Comparison of ENCODE assay signal across 12 cellular contexts in genomic region chr20:50273601-50274491, GRCh38.
DNase-seq lines count a peak whose midpoint lies in the region; ATAC-seq, FAIRE-seq and TF ChIP-seq lines count a peak whose summit lies in the region.
"Had no signal": no experiment of that assay in that cellular context is flagged by ENCODE, and none has a peak within 500 bp of the region (broad histone marks: within the 10 kb centered on the region; RNA-seq: fewer than 3 reads in every experiment).

No MANE protein-coding gene starts in this region.

- FAIRE-seq in GM12892 (lab: Jason Lieb, UNC): no peak
- FAIRE-seq: astrocyte, G401.6 had no signal

- H3K27ac ChIP-seq in coronary artery (peak overlapping the region; percentile 18 to 77), neural progenitor cell (no peak overlapping the region), aorta (ENCODE audit: low read depth in 1 of 2, low read length in 2 of 2) (no peak overlapping the region)

- peaks cover 6% of the 10 kb centered on the region for H3K4me1 Mint-ChIP-seq in stimulated activated naive CD8-positive, alpha-beta T cell treated with anti-CD3 and anti-CD28 coated beads, Interleukin-15, Interleukin-2, amounts not matched to agents 100 ng/mL and 50 ng/mL, for 24 hours (ENCODE audit: low read depth)
- peaks cover 7% of the 10 kb centered on the region for H3K4me1 Mint-ChIP-seq in neural progenitor cell
- H3K4me1 Mint-ChIP-seq: activated B cell treated with CpG ODN at 0.5 μM for 24 hours had no signal

- H3K4me3 ChIP-seq in coronary artery (no peak overlapping the region), neural progenitor cell (no peak overlapping the region), aorta (ENCODE audit: low read length in 2 of 2) (no peak overlapping the region)
- H3K4me3 ChIP-seq: smooth muscle cell had no signal

- no peaks in the 10 kb centered on the region for H3K36me3 ChIP-seq in neural progenitor cell
- no peaks in the 10 kb centered on the region for H3K36me3 ChIP-seq in aorta (ENCODE audit: control insufficient read depth in 1 of 2, insufficient read depth in 2 of 2, low read length in 1 of 2)

- H3K9me3 ChIP-seq in neural progenitor cell (ENCODE audit: low read depth): no peaks in the 10 kb centered on the region
- H3K9me3 ChIP-seq in aorta (ENCODE audit: control insufficient read depth, low read length): no peaks in the 10 kb centered on the region

- no peaks in the 10 kb centered on the region for H3F3A ChIP-seq in neural progenitor cell (ENCODE audit: low read depth)

- H2AFZ ChIP-seq in neural progenitor cell (replicated peaks): no peak overlapping the region

- no peak for TF ChIP-seq POLR2A in GM12892 (IDR thresholded peaks at IDR 0.05; ENCODE audit: low read depth, low read length)

- no peak overlapping the region for H3K4me3 Mint-ChIP-seq in stimulated activated naive CD8-positive, alpha-beta T cell treated with anti-CD3 and anti-CD28 coated beads, Interleukin-15, Interleukin-2, amounts not matched to agents 100 ng/mL and 50 ng/mL, for 24 hours
- H3K4me3 Mint-ChIP-seq in neural progenitor cell: no peak overlapping the region
- H3K4me3 Mint-ChIP-seq: activated B cell treated with CpG ODN at 0.5 μM for 24 hours had no signal

- peaks cover 21% of the 10 kb centered on the region for H3K27me3 Mint-ChIP-seq in stimulated activated naive CD8-positive, alpha-beta T cell treated with anti-CD3 and anti-CD28 coated beads, Interleukin-15, Interleukin-2, amounts not matched to agents 100 ng/mL and 50 ng/mL, for 24 hours
- peaks cover 21% of the 10 kb centered on the region for H3K27me3 Mint-ChIP-seq in neural progenitor cell (ENCODE audit: insufficient read depth, low read depth)

- H3K4me2 ChIP-seq in neural progenitor cell: no peak overlapping the region
- H3K4me2 ChIP-seq: smooth muscle cell had no signal

- H3K4me1 ChIP-seq in neural progenitor cell (no peaks in the 10 kb centered on the region), aorta (ENCODE audit: control insufficient read depth in 1 of 2, insufficient read depth in 2 of 2, low read length in 2 of 2) (no peaks in the 10 kb centered on the region)

- H3K36me3 Mint-ChIP-seq in stimulated activated naive CD8-positive, alpha-beta T cell treated with anti-CD3 and anti-CD28 coated beads, Interleukin-15, Interleukin-2, amounts not matched to agents 100 ng/mL and 50 ng/mL, for 24 hours (ENCODE audit: low read depth): no peaks in the 10 kb centered on the region
- no peaks in the 10 kb centered on the region for H3K36me3 Mint-ChIP-seq in neural progenitor cell

- no peaks in the 10 kb centered on the region for H4K20me1 ChIP-seq in neural progenitor cell (ENCODE audit: low read depth)

- intact Hi-C loops in aorta (cut with DNase I): loop anchor here in 1 of 2 donors (10.0 kb wide), 1 partner anchor 79 kb away; the partner anchor contains the start of gene CEBPB

- H3K9me3 Mint-ChIP-seq in stimulated activated naive CD8-positive, alpha-beta T cell treated with anti-CD3 and anti-CD28 coated beads, Interleukin-15, Interleukin-2, amounts not matched to agents 100 ng/mL and 50 ng/mL, for 24 hours: no peaks in the 10 kb centered on the region
- no peaks in the 10 kb centered on the region for H3K9me3 Mint-ChIP-seq in neural progenitor cell
- H3K9me3 Mint-ChIP-seq: activated B cell treated with CpG ODN at 0.5 μM for 24 hours had no signal

- no peaks in the 10 kb centered on the region for H3K27me3 ChIP-seq in neural progenitor cell
- no peaks in the 10 kb centered on the region for H3K27me3 ChIP-seq in aorta (ENCODE audit: control insufficient read depth in 1 of 2, insufficient read depth in 2 of 2, low read length in 1 of 2)

- no peak for ATAC-seq in stimulated activated naive CD8-positive, alpha-beta T cell treated with anti-CD3 and anti-CD28 coated beads, Interleukin-15, Interleukin-2, amounts not matched to agents 100 U/mL and 50 U/mL, for 24 hours
- ATAC-seq in aorta (ENCODE audit: low FRiP score) (peak; percentile 9), HG03565 (IDR thresholded peaks at IDR 0.05; ENCODE audit: unreplicated experiment) (no peak), GM21381 (IDR thresholded peaks at IDR 0.05; ENCODE audit: unreplicated experiment) (no peak)

- no peaks in the 10 kb centered on the region for H3K79me2 ChIP-seq in neural progenitor cell (ENCODE audit: low read depth)

- H3K27ac Mint-ChIP-seq in stimulated activated naive CD8-positive, alpha-beta T cell treated with anti-CD3 and anti-CD28 coated beads, Interleukin-15, Interleukin-2, amounts not matched to agents 100 ng/mL and 50 ng/mL, for 24 hours: peak overlapping the region; percentile 49
- peak overlapping the region; percentile 74 for H3K27ac Mint-ChIP-seq in neural progenitor cell
- H3K27ac Mint-ChIP-seq: activated B cell treated with CpG ODN at 0.5 μM for 24 hours had no signal

- no peak overlapping the region for H3K9ac ChIP-seq in neural progenitor cell

- TF ChIP-seq CTCF in coronary artery (IDR thresholded peaks at IDR 0.05) (no peak), neural progenitor cell (IDR thresholded peaks at IDR 0.05) (no peak)

- no peak for DNase-seq in stimulated activated naive CD8-positive, alpha-beta T cell treated with anti-CD3 and anti-CD28 coated beads, Interleukin-15, Interleukin-2, amounts not matched to agents 100 U/mL and 50 U/mL, for 24 hours
- no peak for DNase-seq in coronary artery (ENCODE audit: low spot score)
- DNase-seq in neural progenitor cell (ENCODE audit: low spot score): no peak
- DNase-seq in aorta: peak in 1 of 2 donors; percentile 56
- DNase-seq in GM12892 (ENCODE audit: insufficient read length): no peak
- DNase-seq: activated B cell treated with CpG ODN at 0.5 μM for 24 hours had no signal

- WGBS in aorta, 2 donors: 79 to 80% methylated on average over 19 of the region's 19 CpGs

Comparison
In these comparisons a context has a peak if more than half of its experiments do, and no peak if none do; other contexts are left out.
1. H3K27ac ChIP-seq: peak in coronary artery (2 of 2); none in neural progenitor cell (single experiment) and aorta (0 of 2).